ENCODE assay signal across 4 cellular contexts in genomic region chr16:1050921-1051320, GRCh38. TPM values are rescaled to one million over a fixed set of nuclear protein-coding genes. Genes with fewer than 3 reads are reported as not detected.
"Had no signal": no experiment of that assay in that cellular context is flagged by ENCODE, and none has a peak within 500 bp of the region (broad histone marks: within the 10 kb centered on the region; RNA-seq: fewer than 3 reads in every experiment).

No MANE protein-coding gene starts in this region.

- DNase-seq: GDM1, GF-D8 had no signal

- H3K4me3 ChIP-seq: GM12878 had no signal

- ATAC-seq: GM12878 had no signal

RNA-seq across cellular contexts. Expression of gene SSTR5, which starts 21.6 kb away (rescaled TPM):
- total RNA-seq: G401, GM12878 had no signal
- polyA plus RNA-seq: GM12878 had no signal

RNA-seq across cellular contexts. Expression of gene C1QTNF8, which starts 45.1 kb away (rescaled TPM):
- total RNA-seq: GM12878 had no signal
- polyA plus RNA-seq: GM12878 had no signal
